Comparison of ENCODE assay signal across 1 cellular context in the genomic region with DNA sequence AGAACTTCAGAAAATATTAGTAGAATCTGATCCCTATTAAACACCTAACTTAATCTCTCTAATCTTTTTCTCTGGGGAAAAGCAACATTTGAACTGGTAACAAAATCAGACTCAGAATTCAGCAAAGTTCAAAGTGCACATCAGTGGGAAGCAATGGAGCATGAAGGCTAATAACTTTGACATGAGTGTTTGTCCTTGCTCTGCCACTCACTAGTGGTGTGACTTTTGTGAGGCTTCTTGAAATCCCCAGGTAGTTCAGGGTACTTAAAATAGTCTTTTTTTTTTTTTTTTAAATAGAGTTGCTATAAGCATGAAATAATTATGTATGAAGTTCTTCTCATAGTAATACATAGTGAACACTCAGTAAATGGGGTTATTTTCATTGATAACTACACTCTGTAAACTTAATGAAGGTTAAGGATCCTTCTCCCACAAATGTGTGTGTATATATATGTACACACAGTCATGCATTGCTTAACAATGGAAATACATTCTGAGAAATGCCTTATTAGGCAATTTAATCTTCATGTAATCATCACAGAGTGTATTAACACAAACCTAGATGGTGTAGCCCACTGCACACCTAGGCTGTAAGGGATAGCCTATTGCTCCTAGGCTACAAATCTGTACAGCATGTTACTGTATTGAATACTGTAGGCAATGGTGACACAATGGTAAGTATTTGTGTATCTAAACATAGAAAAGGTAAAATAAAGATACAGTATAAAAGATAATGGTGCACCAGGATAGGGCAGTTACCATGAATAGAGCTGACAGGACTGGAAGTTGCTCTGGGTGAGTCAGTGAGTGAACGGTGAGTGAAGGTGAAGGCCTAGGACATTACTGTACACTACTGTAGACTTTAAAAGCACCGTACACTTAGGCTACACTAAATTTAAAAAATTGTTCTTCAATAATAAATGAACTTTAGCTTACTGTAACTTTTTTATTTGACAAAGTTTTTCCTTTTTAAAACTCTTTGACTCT.
TF ChIP-seq lines count a peak whose summit lies in the region.

No MANE protein-coding gene starts in this region.

TF ChIP-seq in GM23338, 12 proteins besides CTCF, POLR2A, EP300 and RAD21:
- TF ChIP-seq EZH2phosphoT487 (IDR thresholded peaks at IDR 0.05; ENCODE audit: unreplicated experiment) = no peak
- TF ChIP-seq EZH2 (IDR thresholded peaks at IDR 0.05; ENCODE audit: low read depth, unreplicated experiment) = no peak
- no peak for TF ChIP-seq ZNF114 (CRISPR knock-in tag; IDR thresholded peaks at IDR 0.05)
- TF ChIP-seq, protein P1, sequence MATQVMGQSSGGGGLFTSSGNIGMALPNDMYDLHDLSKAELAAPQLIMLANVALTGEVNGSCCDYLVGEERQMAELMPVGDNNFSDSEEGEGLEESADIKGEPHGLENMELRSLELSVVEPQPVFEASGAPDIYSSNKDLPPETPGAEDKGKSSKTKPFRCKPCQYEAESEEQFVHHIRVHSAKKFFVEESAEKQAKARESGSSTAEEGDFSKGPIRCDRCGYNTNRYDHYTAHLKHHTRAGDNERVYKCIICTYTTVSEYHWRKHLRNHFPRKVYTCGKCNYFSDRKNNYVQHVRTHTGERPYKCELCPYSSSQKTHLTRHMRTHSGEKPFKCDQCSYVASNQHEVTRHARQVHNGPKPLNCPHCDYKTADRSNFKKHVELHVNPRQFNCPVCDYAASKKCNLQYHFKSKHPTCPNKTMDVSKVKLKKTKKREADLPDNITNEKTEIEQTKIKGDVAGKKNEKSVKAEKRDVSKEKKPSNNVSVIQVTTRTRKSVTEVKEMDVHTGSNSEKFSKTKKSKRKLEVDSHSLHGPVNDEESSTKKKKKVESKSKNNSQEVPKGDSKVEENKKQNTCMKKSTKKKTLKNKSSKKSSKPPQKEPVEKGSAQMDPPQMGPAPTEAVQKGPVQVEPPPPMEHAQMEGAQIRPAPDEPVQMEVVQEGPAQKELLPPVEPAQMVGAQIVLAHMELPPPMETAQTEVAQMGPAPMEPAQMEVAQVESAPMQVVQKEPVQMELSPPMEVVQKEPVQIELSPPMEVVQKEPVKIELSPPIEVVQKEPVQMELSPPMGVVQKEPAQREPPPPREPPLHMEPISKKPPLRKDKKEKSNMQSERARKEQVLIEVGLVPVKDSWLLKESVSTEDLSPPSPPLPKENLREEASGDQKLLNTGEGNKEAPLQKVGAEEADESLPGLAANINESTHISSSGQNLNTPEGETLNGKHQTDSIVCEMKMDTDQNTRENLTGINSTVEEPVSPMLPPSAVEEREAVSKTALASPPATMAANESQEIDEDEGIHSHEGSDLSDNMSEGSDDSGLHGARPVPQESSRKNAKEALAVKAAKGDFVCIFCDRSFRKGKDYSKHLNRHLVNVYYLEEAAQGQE (IDR thresholded peaks at IDR 0.05; ENCODE audit: unreplicated experiment) = no peak
- TF ChIP-seq STAT1 (IDR thresholded peaks at IDR 0.05; ENCODE audit: unreplicated experiment) = no peak
- TF ChIP-seq ZNF331 (CRISPR knock-in tag; IDR thresholded peaks at IDR 0.05; ENCODE audit: low read depth) = no peak
- no peak for TF ChIP-seq NANOG (IDR thresholded peaks at IDR 0.05; ENCODE audit: borderline replicate concordance)
- TF ChIP-seq JUNB (IDR thresholded peaks at IDR 0.05; ENCODE audit: unreplicated experiment) = no peak
- no peak for TF ChIP-seq ETS1 (IDR thresholded peaks at IDR 0.05)
- TF ChIP-seq CREB1 (CRISPR knock-in tag; IDR thresholded peaks at IDR 0.05; ENCODE audit: low read depth) = no peak
- no peak for TF ChIP-seq POLR2AphosphoS5 (IDR thresholded peaks at IDR 0.05; ENCODE audit: low read depth)
- no peak for TF ChIP-seq ZNF462 (CRISPR knock-in tag; IDR thresholded peaks at IDR 0.05)
TF ChIP-seq in GM23338: peak in this region for 0.
